In the genomic region with DNA sequence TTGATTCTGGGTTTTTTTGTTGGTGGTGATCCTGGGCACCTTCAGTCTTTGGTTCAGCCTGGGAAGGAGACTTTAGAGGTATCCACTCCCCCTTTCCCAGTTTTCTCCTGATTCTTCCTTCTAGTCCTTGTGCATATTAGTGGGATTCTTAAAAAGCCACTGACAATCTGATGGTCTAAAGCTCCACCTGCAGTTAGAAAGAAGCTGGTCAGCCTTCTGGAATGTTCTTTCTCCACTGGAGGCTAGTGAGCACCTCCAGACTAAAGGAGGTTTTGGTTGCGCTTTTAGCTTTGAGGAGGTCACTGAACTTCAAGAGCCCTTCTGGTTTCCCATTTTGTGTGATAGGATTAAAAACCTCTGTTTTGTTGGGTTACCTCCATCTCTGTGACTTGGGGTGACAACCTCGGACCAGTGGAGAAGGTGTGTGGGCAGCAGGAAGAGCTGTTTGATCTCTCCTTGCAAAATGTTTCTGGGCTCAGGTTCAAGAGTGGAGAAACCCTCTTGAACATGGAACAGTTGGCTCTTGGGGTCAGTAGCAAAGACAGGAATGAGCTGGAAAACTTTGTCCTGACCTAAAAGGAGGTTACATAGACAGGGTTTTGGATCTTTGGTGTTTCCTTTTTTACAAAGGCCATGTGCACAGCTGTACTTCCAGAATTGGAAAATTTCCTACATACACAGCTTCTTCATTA, we compare ENCODE assay signal across 1 cellular context.
TF ChIP-seq lines count a peak whose summit lies in the region.

No MANE protein-coding gene starts in this region.

TF ChIP-seq in GM23338, 12 proteins besides CTCF, POLR2A, EP300 and RAD21 (continued from another document):
- TF ChIP-seq, protein P1, sequence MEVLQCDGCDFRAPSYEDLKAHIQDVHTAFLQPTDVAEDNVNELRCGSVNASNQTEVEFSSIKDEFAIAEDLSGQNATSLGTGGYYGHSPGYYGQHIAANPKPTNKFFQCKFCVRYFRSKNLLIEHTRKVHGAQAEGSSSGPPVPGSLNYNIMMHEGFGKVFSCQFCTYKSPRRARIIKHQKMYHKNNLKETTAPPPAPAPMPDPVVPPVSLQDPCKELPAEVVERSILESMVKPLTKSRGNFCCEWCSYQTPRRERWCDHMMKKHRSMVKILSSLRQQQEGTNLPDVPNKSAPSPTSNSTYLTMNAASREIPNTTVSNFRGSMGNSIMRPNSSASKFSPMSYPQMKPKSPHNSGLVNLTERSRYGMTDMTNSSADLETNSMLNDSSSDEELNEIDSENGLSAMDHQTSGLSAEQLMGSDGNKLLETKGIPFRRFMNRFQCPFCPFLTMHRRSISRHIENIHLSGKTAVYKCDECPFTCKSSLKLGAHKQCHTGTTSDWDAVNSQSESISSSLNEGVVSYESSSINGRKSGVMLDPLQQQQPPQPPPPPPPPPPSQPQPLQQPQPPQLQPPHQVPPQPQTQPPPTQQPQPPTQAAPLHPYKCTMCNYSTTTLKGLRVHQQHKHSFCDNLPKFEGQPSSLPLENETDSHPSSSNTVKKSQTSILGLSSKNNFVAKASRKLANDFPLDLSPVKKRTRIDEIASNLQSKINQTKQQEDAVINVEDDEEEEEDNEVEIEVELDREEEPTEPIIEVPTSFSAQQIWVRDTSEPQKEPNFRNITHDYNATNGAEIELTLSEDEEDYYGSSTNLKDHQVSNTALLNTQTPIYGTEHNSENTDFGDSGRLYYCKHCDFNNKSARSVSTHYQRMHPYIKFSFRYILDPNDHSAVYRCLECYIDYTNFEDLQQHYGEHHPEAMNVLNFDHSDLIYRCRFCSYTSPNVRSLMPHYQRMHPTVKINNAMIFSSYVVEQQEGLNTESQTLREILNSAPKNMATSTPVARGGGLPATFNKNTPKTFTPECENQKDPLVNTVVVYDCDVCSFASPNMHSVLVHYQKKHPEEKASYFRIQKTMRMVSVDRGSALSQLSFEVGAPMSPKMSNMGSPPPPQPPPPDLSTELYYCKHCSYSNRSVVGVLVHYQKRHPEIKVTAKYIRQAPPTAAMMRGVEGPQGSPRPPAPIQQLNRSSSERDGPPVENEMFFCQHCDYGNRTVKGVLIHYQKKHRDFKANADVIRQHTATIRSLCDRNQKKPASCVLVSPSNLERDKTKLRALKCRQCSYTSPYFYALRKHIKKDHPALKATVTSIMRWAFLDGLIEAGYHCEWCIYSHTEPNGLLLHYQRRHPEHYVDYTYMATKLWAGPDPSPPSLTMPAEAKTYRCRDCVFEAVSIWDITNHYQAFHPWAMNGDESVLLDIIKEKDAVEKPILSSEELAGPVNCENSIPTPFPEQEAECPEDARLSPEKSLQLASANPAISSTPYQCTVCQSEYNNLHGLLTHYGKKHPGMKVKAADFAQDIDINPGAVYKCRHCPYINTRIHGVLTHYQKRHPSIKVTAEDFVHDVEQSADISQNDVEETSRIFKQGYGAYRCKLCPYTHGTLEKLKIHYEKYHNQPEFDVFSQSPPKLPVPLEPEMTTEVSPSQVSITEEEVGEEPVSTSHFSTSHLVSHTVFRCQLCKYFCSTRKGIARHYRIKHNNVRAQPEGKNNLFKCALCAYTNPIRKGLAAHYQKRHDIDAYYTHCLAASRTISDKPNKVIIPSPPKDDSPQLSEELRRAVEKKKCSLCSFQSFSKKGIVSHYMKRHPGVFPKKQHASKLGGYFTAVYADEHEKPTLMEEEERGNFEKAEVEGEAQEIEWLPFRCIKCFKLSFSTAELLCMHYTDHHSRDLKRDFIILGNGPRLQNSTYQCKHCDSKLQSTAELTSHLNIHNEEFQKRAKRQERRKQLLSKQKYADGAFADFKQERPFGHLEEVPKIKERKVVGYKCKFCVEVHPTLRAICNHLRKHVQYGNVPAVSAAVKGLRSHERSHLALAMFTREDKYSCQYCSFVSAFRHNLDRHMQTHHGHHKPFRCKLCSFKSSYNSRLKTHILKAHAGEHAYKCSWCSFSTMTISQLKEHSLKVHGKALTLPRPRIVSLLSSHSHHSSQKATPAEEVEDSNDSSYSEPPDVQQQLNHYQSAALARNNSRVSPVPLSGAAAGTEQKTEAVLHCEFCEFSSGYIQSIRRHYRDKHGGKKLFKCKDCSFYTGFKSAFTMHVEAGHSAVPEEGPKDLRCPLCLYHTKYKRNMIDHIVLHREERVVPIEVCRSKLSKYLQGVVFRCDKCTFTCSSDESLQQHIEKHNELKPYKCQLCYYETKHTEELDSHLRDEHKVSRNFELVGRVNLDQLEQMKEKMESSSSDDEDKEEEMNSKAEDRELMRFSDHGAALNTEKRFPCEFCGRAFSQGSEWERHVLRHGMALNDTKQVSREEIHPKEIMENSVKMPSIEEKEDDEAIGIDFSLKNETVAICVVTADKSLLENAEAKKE (CRISPR knock-in tag; IDR thresholded peaks at IDR 0.05), result no peak
- TF ChIP-seq JUNB (IDR thresholded peaks at IDR 0.05; ENCODE audit: unreplicated experiment), result no peak
- TF ChIP-seq EZH2 (IDR thresholded peaks at IDR 0.05; ENCODE audit: low read depth, unreplicated experiment), result no peak
- no peak for TF ChIP-seq CREB1 (CRISPR knock-in tag; IDR thresholded peaks at IDR 0.05; ENCODE audit: low read depth)
- TF ChIP-seq EZH2phosphoT487 (IDR thresholded peaks at IDR 0.05; ENCODE audit: unreplicated experiment), result no peak
- TF ChIP-seq ZNF114 (CRISPR knock-in tag; IDR thresholded peaks at IDR 0.05), result no peak
- no peak for TF ChIP-seq STAT1 (IDR thresholded peaks at IDR 0.05; ENCODE audit: unreplicated experiment)
